ENCODE assay signal across 1 cellular context in genomic region chr12:87311206-87311605, GRCh38.
TF ChIP-seq lines count a peak whose summit lies in the region.

No MANE protein-coding gene starts in this region.

TF ChIP-seq in SK-N-SH, 30 proteins besides CTCF, POLR2A, EP300 and RAD21 (continued from another document):
- TF ChIP-seq USF2 (IDR thresholded peaks at IDR 0.05; ENCODE audit: borderline replicate concordance, low read depth, low read length), result no peak
- no peak for TF ChIP-seq REST (IDR thresholded peaks at IDR 0.05; ENCODE audit: low read depth, low read length)
- no peak for TF ChIP-seq FOXM1 (IDR thresholded peaks at IDR 0.05; ENCODE audit: low read depth)
- no peak for TF ChIP-seq YY1 (IDR thresholded peaks at IDR 0.05; ENCODE audit: low read depth)
- no peak for TF ChIP-seq ELF1 (IDR thresholded peaks at IDR 0.05)
- no peak for TF ChIP-seq NFIC (IDR thresholded peaks at IDR 0.05; ENCODE audit: borderline replicate concordance)
- no peak for TF ChIP-seq FOXJ3 (CRISPR knock-in tag; IDR thresholded peaks at IDR 0.05)
- no peak for TF ChIP-seq MAX (IDR thresholded peaks at IDR 0.05; ENCODE audit: low read depth)
- TF ChIP-seq FOSL2 (IDR thresholded peaks at IDR 0.05; ENCODE audit: borderline replicate concordance, low read depth), result no peak
- TF ChIP-seq RFX5 (IDR thresholded peaks at IDR 0.05; ENCODE audit: low read length), result no peak
- TF ChIP-seq RXRA (IDR thresholded peaks at IDR 0.05; ENCODE audit: borderline replicate concordance, low read depth), result no peak
